In genomic region chr2:113390133-113390849, GRCh38 we compare ENCODE assay signal across 8 cellular contexts. TPM values are rescaled to one million over a fixed set of nuclear protein-coding genes. Genes with fewer than 3 reads are reported as not detected.
DNase-seq lines count a peak whose midpoint lies in the region; ATAC-seq and TF ChIP-seq lines count a peak whose summit lies in the region.

No MANE protein-coding gene starts in this region.

- H3K9me3 ChIP-seq in ovary (no peaks in the 10 kb centered on the region), uterus (no peaks in the 10 kb centered on the region)

- TF ChIP-seq CTCF in fibroblast of the aortic adventitia (IDR thresholded peaks at IDR 0.05; ENCODE audit: insufficient read depth, low read length) (peak; percentile 70), ovary (IDR thresholded peaks at IDR 0.05) (peak; percentile 50 to 96 (median 79)), uterus (IDR thresholded peaks at IDR 0.05) (peak; percentile 47 to 99 (median 79))

- DNase-seq in CMK (ENCODE audit: low read depth) (peak; percentile 48), HuH-7 (ENCODE audit: low spot score) (peak; percentile 68), activated T-cell treated with anti-CD3 and anti-CD28 coated beads for 48 hours (ENCODE audit: low read depth) (peak; percentile 34), fibroblast of the aortic adventitia (ENCODE audit: low read depth) (peak; percentile 82), ovary (peak; percentile 30 to 60 (median 47)), uterus (peak; percentile 60 to 66), NCI-H1436 treated with DMSO at 0.1 percent for 48 hours (lab: John Stamatoyannopoulos, UW) (no peak)

- no peak for TF ChIP-seq EP300 in ovary (IDR thresholded peaks at IDR 0.05)

- ATAC-seq in GM21447 (IDR thresholded peaks at IDR 0.05; ENCODE audit: unreplicated experiment) = peak; percentile 93

- no peaks in the 10 kb centered on the region for H3K4me1 ChIP-seq in ovary (ENCODE audit: insufficient read depth)
- no peaks in the 10 kb centered on the region for H3K4me1 ChIP-seq in uterus

- H3K27ac ChIP-seq in ovary = no peak overlapping the region
- peak overlapping the region in 1 of 2 donors; percentile 27 for H3K27ac ChIP-seq in uterus

- intact Hi-C loops in ovary (cut with DNase I) (no loop called here), uterus (cut with DNase I; ENCODE audit: low total_unique reads) (loop anchor here (10.0 kb wide), 1 partner anchor 145 kb away; no protein-coding TSS in a partner anchor)

- TF ChIP-seq POLR2A in ovary (IDR thresholded peaks at IDR 0.05) = no peak
- no peak for TF ChIP-seq POLR2A in uterus (IDR thresholded peaks at IDR 0.05)

- H3K36me3 ChIP-seq in ovary = no peaks in the 10 kb centered on the region
- no peaks in the 10 kb centered on the region for H3K36me3 ChIP-seq in uterus

- H3K4me3 ChIP-seq in fibroblast of the aortic adventitia (ENCODE audit: low read depth, low read length) = peak overlapping the region; percentile 3
- H3K4me3 ChIP-seq in ovary = no peak overlapping the region
- H3K4me3 ChIP-seq in uterus = peak overlapping the region in 1 of 2 donors; percentile 14

- WGBS in ovary, 3 donors = 11 to 16% (median 13%) methylated on average over 11 of the region's 11 CpGs

- no peaks in the 10 kb centered on the region for H3K27me3 ChIP-seq in ovary
- H3K27me3 ChIP-seq in uterus = no peaks in the 10 kb centered on the region

RNA-seq across cellular contexts. Expression of gene ZNG1B, which starts 47.2 kb away (rescaled TPM):
- total RNA-seq in fibroblast of the aortic adventitia (ENCODE audit: low replicate concordance) (32.5 and 41.0 TPM in 2 replicates), ovary (10 to 100 TPM; 21.1 to 31.2 (median 27.5) TPM), uterus (10 to 100 TPM in 3 of 4 donors, 1 to 10 TPM in 1; 3.6 to 55.1 (median 28.3) TPM)
- polyA plus RNA-seq in ovary = 10 to 100 TPM; 18.0 to 28.4 TPM
